In genomic region chr15:81921163-81921562, GRCh38 we compare ENCODE assay signal across 2 cellular contexts.
TF ChIP-seq lines count a peak whose summit lies in the region.

No MANE protein-coding gene starts in this region.

TF ChIP-seq in A549, 52 proteins besides CTCF, POLR2A, EP300 and RAD21 (continued from another document):
- no peak for TF ChIP-seq ELK1 (IDR thresholded peaks at IDR 0.05; ENCODE audit: low read depth, low read length)
TF ChIP-seq in A549: peak in this region for 0.

TF ChIP-seq in K562, 482 proteins besides CTCF, POLR2A, EP300 and RAD21 (continued from another document):
- TF ChIP-seq TRIM25 (IDR thresholded peaks at IDR 0.05; ENCODE audit: borderline replicate concordance) (no peak), ZNF318 (IDR thresholded peaks at IDR 0.05; ENCODE audit: borderline replicate concordance in 1 of 2, low read depth in 1 of 2) (no peak), KLF10 (CRISPR knock-in tag; IDR thresholded peaks at IDR 0.05) (no peak), TRIM28 (IDR thresholded peaks at IDR 0.05) (peak; percentile 64; the same call in 1 of the 2 replicates), ZBTB11 (CRISPR knock-in tag; IDR thresholded peaks at IDR 0.05) (no peak), RBM14 (IDR thresholded peaks at IDR 0.05; ENCODE audit: borderline replicate concordance, insufficient read depth, low read depth, low read length) (no peak), ZNF121 (CRISPR knock-in tag; conservative IDR thresholded peaks at IDR 0.05) (no peak)
TF ChIP-seq in K562: peak in this region for 2.
